In the genomic region with DNA sequence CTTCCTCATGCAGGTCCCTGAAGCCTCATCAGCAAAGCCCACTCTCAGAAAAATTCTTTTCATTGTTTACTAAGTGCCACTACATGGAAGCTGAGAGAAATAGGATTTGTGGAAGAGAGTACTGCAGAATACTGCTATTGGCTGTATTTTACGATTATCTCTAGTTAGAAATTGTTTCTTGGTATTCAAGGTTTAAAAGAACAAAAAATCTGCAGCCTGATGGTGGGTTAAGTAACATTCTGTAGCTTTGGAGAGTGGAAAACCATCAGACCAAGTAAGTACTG, we compare ENCODE assay signal across 9 cellular contexts. TPM values are rescaled to one million over a fixed set of nuclear protein-coding genes. Genes with fewer than 3 reads are reported as not detected.
DNase-seq lines count a peak whose midpoint lies in the region; ATAC-seq and TF ChIP-seq lines count a peak whose summit lies in the region.
"Had no signal": no experiment of that assay in that cellular context is flagged by ENCODE, and none has a peak within 500 bp of the region (broad histone marks: within the 10 kb centered on the region; RNA-seq: fewer than 3 reads in every experiment).

No MANE protein-coding gene starts in this region.

- H3F3A ChIP-seq in SK-N-SH (replicated peaks; ENCODE audit: insufficient read depth) = no peaks in the 10 kb centered on the region

- ATAC-seq in SK-N-SH treated with all-trans-retinoic acid at 6 μM for 48 hours (no peak), GM21576 (IDR thresholded peaks at IDR 0.05; ENCODE audit: unreplicated experiment) (no peak)
- ATAC-seq in stimulated activated naive B cell treated with anti-CD40 and anti-IgM and Interleukin-4, amounts not matched to agents 10 μg/mL and 1 μg/mL and 100 μg/mL, for 72 hours (replicated peaks) = no peak

- no peak for TF ChIP-seq RAD21 in SK-N-SH (IDR thresholded peaks at IDR 0.05; ENCODE audit: low read length)

- H3K4me1 ChIP-seq in SK-N-SH (ENCODE audit: control insufficient read depth in 1 of 2, insufficient read depth in 2 of 2, low read depth in 1 of 2, low read length in 1 of 2) = peaks cover 0 to 13% of the 10 kb centered on the region in 2 experiments; a peak in 1 of 4 replicates

- H3K27ac ChIP-seq in SK-N-SH (ENCODE audit: low read depth in 2 of 2, low read length in 1 of 2) = no peak overlapping the region

- peaks cover 16% of the 10 kb centered on the region for H3K4me1 Mint-ChIP-seq in activated CD4-positive, alpha-beta memory T cell treated with anti-CD3 and anti-CD28 coated beads for 36 hours (ENCODE audit: low read depth)
- peaks cover 5% of the 10 kb centered on the region for H3K4me1 Mint-ChIP-seq in glutamatergic neuron (ENCODE audit: low read depth, unreplicated experiment)
- H3K4me1 Mint-ChIP-seq in stimulated activated naive B cell treated with anti-CD40 and anti-IgM and Interleukin-4, amounts not matched to agents 10 μg/mL and 1 μg/mL and 100 μg/mL, for 72 hours = peaks cover 8 to 24% of the 10 kb centered on the region in 2 donors

- no peak overlapping the region for H3K27ac Mint-ChIP-seq in activated CD4-positive, alpha-beta memory T cell treated with anti-CD3 and anti-CD28 coated beads for 36 hours
- H3K27ac Mint-ChIP-seq in glutamatergic neuron (ENCODE audit: unreplicated experiment) = peak overlapping the region; percentile 59
- peak overlapping the region; percentile 65 for H3K27ac Mint-ChIP-seq in stimulated activated naive B cell treated with anti-CD40 and anti-IgM and Interleukin-4, amounts not matched to agents 10 μg/mL and 1 μg/mL and 100 μg/mL, for 72 hours

- intact Hi-C loops in activated CD4-positive, alpha-beta memory T cell treated with anti-CD3 and anti-CD28 coated beads for 36 hours (cut with micrococcal nuclease) = no loop called here

- DNase-seq in SK-N-SH = no peak
- DNase-seq in activated CD4-positive, alpha-beta memory T cell treated with anti-CD3 and anti-CD28 coated beads for 36 hours = no peak
- DNase-seq in glutamatergic neuron = no peak
- no peak for DNase-seq in stimulated activated naive B cell treated with anti-CD40 and anti-IgM and Interleukin-4, amounts not matched to agents 10 μg/mL and 1 μg/mL and 100 μg/mL, for 72 hours
- no peak for DNase-seq in activated gamma-delta T cell (lab: John Stamatoyannopoulos, UW)
- no peak for DNase-seq in NCI-H82 (lab: John Stamatoyannopoulos, UW)
- DNase-seq: NCI-H2081 had no signal

- H3K4me2 ChIP-seq in SK-N-SH = peak overlapping the region; percentile 27; the same call in 1 of the 2 replicates

- CTCF ChIA-PET in SK-N-SH (lab: Yijun Ruan, JAX) = interaction anchor here (0.8 to 1.6 kb wide), 8 partner anchors 23 to 68 kb away, joined by 3 to 8 read pairs (median 4); no protein-coding TSS in a partner anchor
- CTCF ChIA-PET in activated CD4-positive, alpha-beta memory T cell treated with anti-CD3 and anti-CD28 coated beads for 36 hours (lab: Charles Lee) = interaction anchor here (0.7 to 2.0 kb wide), 4 partner anchors 29 to 86 kb away, joined by 3 to 8 read pairs (median 6); a partner anchor contains a TSS

- TF ChIP-seq EP300 in SK-N-SH (IDR thresholded peaks at IDR 0.05; ENCODE audit: borderline replicate concordance in 1 of 2, low read depth in 1 of 2, low read length in 1 of 2) = no peak

- peaks cover 19 to 25% of the 10 kb centered on the region in 2 experiments for H3K36me3 ChIP-seq in SK-N-SH (replicated peaks in 1 of 2; ENCODE audit: control insufficient read depth in 1 of 2, insufficient read depth in 2 of 2, low read length in 1 of 2)

- peaks cover 6% of the 10 kb centered on the region for H3K36me3 Mint-ChIP-seq in activated CD4-positive, alpha-beta memory T cell treated with anti-CD3 and anti-CD28 coated beads for 36 hours
- no peaks in the 10 kb centered on the region for H3K36me3 Mint-ChIP-seq in glutamatergic neuron (ENCODE audit: unreplicated experiment)
- H3K36me3 Mint-ChIP-seq in stimulated activated naive B cell treated with anti-CD40 and anti-IgM and Interleukin-4, amounts not matched to agents 10 μg/mL and 1 μg/mL and 100 μg/mL, for 72 hours = peaks cover 8 to 19% of the 10 kb centered on the region in 2 donors

- H2AFZ ChIP-seq in SK-N-SH (ENCODE audit: low read depth) = no peak overlapping the region

- H3K9me3 ChIP-seq in SK-N-SH = no peaks in the 10 kb centered on the region

- H4K20me1 ChIP-seq in SK-N-SH (ENCODE audit: insufficient read depth) = peaks cover 3% of the 10 kb centered on the region

- no peaks in the 10 kb centered on the region for H3K27me3 Mint-ChIP-seq in activated CD4-positive, alpha-beta memory T cell treated with anti-CD3 and anti-CD28 coated beads for 36 hours
- H3K27me3 Mint-ChIP-seq in glutamatergic neuron (ENCODE audit: unreplicated experiment) = peaks cover 10% of the 10 kb centered on the region
- peaks cover 20 to 30% of the 10 kb centered on the region in 2 donors for H3K27me3 Mint-ChIP-seq in stimulated activated naive B cell treated with anti-CD40 and anti-IgM and Interleukin-4, amounts not matched to agents 10 μg/mL and 1 μg/mL and 100 μg/mL, for 72 hours

- POLR2A ChIA-PET in SK-N-SH (lab: Yijun Ruan, JAX) = interaction anchor here (0.8 kb wide), 1 partner anchor 26 kb away, joined by 3 read pairs; no protein-coding TSS in a partner anchor
- POLR2A ChIA-PET in activated CD4-positive, alpha-beta memory T cell treated with anti-CD3 and anti-CD28 coated beads for 36 hours (lab: Charles Lee) = interaction anchor here (1.0 kb wide), 1 partner anchor 45 kb away, joined by 4 read pairs; no protein-coding TSS in a partner anchor

- no peaks in the 10 kb centered on the region for H3K27me3 ChIP-seq in SK-N-SH (ENCODE audit: insufficient read depth)

- H3K9ac ChIP-seq in SK-N-SH = no peak overlapping the region

- H3K4me3 ChIP-seq in SK-N-SH (ENCODE audit: low read depth in 2 of 2, low read length in 1 of 2) = peak overlapping the region; percentile 24 to 36; a peak in 3 of 4 replicates

- whole genome bisulfite sequencing in SK-N-SH (ENCODE audit: low lambda C conversion rate) = 57% methylated on average over 1 of the region's 1 CpG

- H3K9me2 ChIP-seq in SK-N-SH = no peaks in the 10 kb centered on the region

- peaks cover 4% of the 10 kb centered on the region for H3K79me2 ChIP-seq in SK-N-SH (ENCODE audit: insufficient read depth)

- TF ChIP-seq CTCF in SK-N-SH (IDR thresholded peaks at IDR 0.05) (no peak), glutamatergic neuron (IDR thresholded peaks at IDR 0.05; ENCODE audit: partially characterized antibody, unreplicated experiment) (no peak)

- H3K9me3 Mint-ChIP-seq in activated CD4-positive, alpha-beta memory T cell treated with anti-CD3 and anti-CD28 coated beads for 36 hours = no peaks in the 10 kb centered on the region
- H3K9me3 Mint-ChIP-seq in glutamatergic neuron (ENCODE audit: unreplicated experiment) = peaks cover 6% of the 10 kb centered on the region
- H3K9me3 Mint-ChIP-seq in stimulated activated naive B cell treated with anti-CD40 and anti-IgM and Interleukin-4, amounts not matched to agents 10 μg/mL and 1 μg/mL and 100 μg/mL, for 72 hours = no peaks in the 10 kb centered on the region

- peak overlapping the region; percentile 60 for H3K4me3 Mint-ChIP-seq in activated CD4-positive, alpha-beta memory T cell treated with anti-CD3 and anti-CD28 coated beads for 36 hours
- peak overlapping the region; percentile 61 for H3K4me3 Mint-ChIP-seq in glutamatergic neuron (ENCODE audit: unreplicated experiment)
- H3K4me3 Mint-ChIP-seq in stimulated activated naive B cell treated with anti-CD40 and anti-IgM and Interleukin-4, amounts not matched to agents 10 μg/mL and 1 μg/mL and 100 μg/mL, for 72 hours = peak overlapping the region; percentile 47 to 78

TF ChIP-seq in SK-N-SH treated with all-trans-retinoic acid at 6 μM for 48 hours, 23 proteins besides CTCF, POLR2A, EP300 and RAD21:
- no peak for TF ChIP-seq ZFP3 (CRISPR knock-in tag; IDR thresholded peaks at IDR 0.05)
- no peak for TF ChIP-seq ZFP30 (CRISPR knock-in tag; IDR thresholded peaks at IDR 0.05)
- TF ChIP-seq GLIS3 (CRISPR knock-in tag; IDR thresholded peaks at IDR 0.05) = no peak
- TF ChIP-seq, protein P1, sequence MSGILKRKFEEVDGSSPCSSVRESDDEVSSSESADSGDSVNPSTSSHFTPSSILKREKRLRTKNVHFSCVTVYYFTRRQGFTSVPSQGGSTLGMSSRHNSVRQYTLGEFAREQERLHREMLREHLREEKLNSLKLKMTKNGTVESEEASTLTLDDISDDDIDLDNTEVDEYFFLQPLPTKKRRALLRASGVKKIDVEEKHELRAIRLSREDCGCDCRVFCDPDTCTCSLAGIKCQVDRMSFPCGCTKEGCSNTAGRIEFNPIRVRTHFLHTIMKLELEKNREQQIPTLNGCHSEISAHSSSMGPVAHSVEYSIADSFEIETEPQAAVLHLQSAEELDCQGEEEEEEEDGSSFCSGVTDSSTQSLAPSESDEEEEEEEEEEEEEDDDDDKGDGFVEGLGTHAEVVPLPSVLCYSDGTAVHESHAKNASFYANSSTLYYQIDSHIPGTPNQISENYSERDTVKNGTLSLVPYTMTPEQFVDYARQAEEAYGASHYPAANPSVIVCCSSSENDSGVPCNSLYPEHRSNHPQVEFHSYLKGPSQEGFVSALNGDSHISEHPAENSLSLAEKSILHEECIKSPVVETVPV (CRISPR knock-in tag; IDR thresholded peaks at IDR 0.05) = no peak
- TF ChIP-seq ZNF70 (CRISPR knock-in tag; IDR thresholded peaks at IDR 0.05) = no peak
- TF ChIP-seq ZC3H10 (CRISPR knock-in tag; IDR thresholded peaks at IDR 0.05) = no peak

RNA-seq across cellular contexts. Expression of a gene that starts 27.3 kb away (rescaled TPM):
- polyA plus RNA-seq in SK-N-SH (2012; rRNA removed) = 171 and 196 TPM in 2 replicates
- polyA plus RNA-seq in SK-N-SH (2012; cell fraction: cytosol; rRNA removed) = 173 and 196 TPM in 2 replicates
- polyA plus RNA-seq in SK-N-SH (2012; cell fraction: nucleus; rRNA removed) = 113 and 135 TPM in 2 replicates
- 10 to 100 TPM; 43.0 to 44.4 TPM for total RNA-seq in activated CD4-positive, alpha-beta memory T cell treated with anti-CD3 and anti-CD28 coated beads for 36 hours
- total RNA-seq in glutamatergic neuron (ENCODE audit: unreplicated experiment) = 249 TPM

RNA-seq across cellular contexts. Expression of a gene that starts 28.3 kb away (rescaled TPM):
- 89.0 and 125 TPM in 2 replicates for polyA plus RNA-seq in SK-N-SH (2012; rRNA removed)
- polyA plus RNA-seq in SK-N-SH (2012; cell fraction: cytosol; rRNA removed) = 116 and 122 TPM in 2 replicates
- polyA plus RNA-seq in SK-N-SH (2012; cell fraction: nucleus; rRNA removed) = 31.5 and 38.2 TPM in 2 replicates
- total RNA-seq in activated CD4-positive, alpha-beta memory T cell treated with anti-CD3 and anti-CD28 coated beads for 36 hours = 10 to 100 TPM; 77.2 to 77.6 TPM
- total RNA-seq in glutamatergic neuron (ENCODE audit: unreplicated experiment) = 63.5 TPM

RNA-seq across cellular contexts. Expression of a gene that starts 44.5 kb away (rescaled TPM):
- 129 and 149 TPM in 2 replicates for polyA plus RNA-seq in SK-N-SH (2012; rRNA removed)
- 55.4 and 71.0 TPM in 2 replicates for polyA plus RNA-seq in SK-N-SH (2012; cell fraction: cytosol; rRNA removed)
- 527 and 606 TPM in 2 replicates for polyA plus RNA-seq in SK-N-SH (2012; cell fraction: nucleus; rRNA removed)
- 10 to 100 TPM; 87.6 to 96.0 TPM for total RNA-seq in activated CD4-positive, alpha-beta memory T cell treated with anti-CD3 and anti-CD28 coated beads for 36 hours
- total RNA-seq in glutamatergic neuron (ENCODE audit: unreplicated experiment) = 77.7 TPM
